ENCODE assay signal across 12 cellular contexts in genomic region chr19:16363133-16363851, GRCh38. TPM values are rescaled to one million over a fixed set of nuclear protein-coding genes. Genes with fewer than 3 reads are reported as not detected.
DNase-seq lines count a peak whose midpoint lies in the region; ATAC-seq and TF ChIP-seq lines count a peak whose summit lies in the region.
"Had no signal": no experiment of that assay in that cellular context is flagged by ENCODE, and none has a peak within 500 bp of the region (broad histone marks: within the 10 kb centered on the region; RNA-seq: fewer than 3 reads in every experiment).

No MANE protein-coding gene starts in this region.

- no peak for TF ChIP-seq POLR2A in esophagus squamous epithelium (IDR thresholded peaks at IDR 0.05)
- TF ChIP-seq POLR2A in prostate gland (IDR thresholded peaks at IDR 0.05), result no peak

- H3K36me3 ChIP-seq in esophagus squamous epithelium (peaks cover 0 to 9% (median 0%) of the 10 kb centered on the region in 3 donors), prostate gland (no peaks in the 10 kb centered on the region)

- ATAC-seq in GM18861 (IDR thresholded peaks at IDR 0.05; ENCODE audit: unreplicated experiment) (no peak), sciatic nerve (no peak)

- peak; percentile 47 for DNase-seq in NCI-H2171 treated with DMSO at 0.1 percent for 48 hours (lab: John Stamatoyannopoulos, UW)
- DNase-seq in NCI-H2171 (lab: John Stamatoyannopoulos, UW), result no peak
- DNase-seq in NCI-H2029 (lab: John Stamatoyannopoulos, UW), result peak; percentile 78
- no peak for DNase-seq in esophagus squamous epithelium (lab: John Stamatoyannopoulos, UW)
- DNase-seq in prostate gland (ENCODE audit: low spot score), result peak; percentile 80
- DNase-seq in NCI-H1436 (lab: John Stamatoyannopoulos, UW), result no peak
- no peak for DNase-seq in sciatic nerve (ENCODE audit: low spot score)
- DNase-seq: 8988T, NCI-H226, SHP77 treated with DMSO at 0.1 percent for 48 hours had no signal

- H3K27me3 ChIP-seq in esophagus squamous epithelium, result peaks cover 0 to 3% (median 0%) of the 10 kb centered on the region in 4 donors
- H3K27me3 ChIP-seq in prostate gland (replicated peaks; ENCODE audit: insufficient read depth), result no peaks in the 10 kb centered on the region

- no peak overlapping the region for H3K4me3 ChIP-seq in esophagus squamous epithelium
- H3K4me3 ChIP-seq in prostate gland, result no peak overlapping the region
- H3K4me3 ChIP-seq: skin epidermis had no signal

- TF ChIP-seq CTCF in esophagus squamous epithelium (IDR thresholded peaks at IDR 0.05) (no peak), prostate gland (IDR thresholded peaks at IDR 0.05) (no peak)

- intact Hi-C loops in esophagus squamous epithelium (cut with DNase I) (no loop called here), prostate gland (cut with DNase I) (no loop called here), sciatic nerve (cut with DNase I) (no loop called here)

- H3K27ac ChIP-seq in esophagus squamous epithelium (peak overlapping the region; percentile 22 to 40 (median 28)), prostate gland (peak overlapping the region; percentile 52 to 71)

- WGBS in esophagus squamous epithelium, 2 donors, result 45 to 76% methylated on average over 9 to 12 of the region's 20 CpGs
- WGBS in prostate gland, result 55% methylated on average over 20 of the region's 20 CpGs

- H3K4me1 ChIP-seq in esophagus squamous epithelium (peaks cover 6 to 64% (median 18%) of the 10 kb centered on the region in 3 donors), prostate gland (replicated peaks) (peaks cover 5% of the 10 kb centered on the region)

- H3K9me3 ChIP-seq in esophagus squamous epithelium (no peaks in the 10 kb centered on the region), prostate gland (no peaks in the 10 kb centered on the region)

RNA-seq across cellular contexts. Expression of gene KLF2, which starts 38.7 kb away (rescaled TPM):
- total RNA-seq in esophagus squamous epithelium (10 to 100 TPM in 1 of 4 donors, 1 to 10 TPM in 3; 4.2 to 11.4 (median 8.0) TPM), prostate gland (10 to 100 TPM; 19.8 to 24.4 TPM), sciatic nerve (105 TPM)

Comparison
In these comparisons a context has a peak if more than half of its experiments do, and no peak if none do; other contexts are left out.
1. DNase-seq: peak in NCI-H2171 treated with DMSO at 0.1 percent for 48 hours (single experiment), NCI-H2029 (single experiment) and prostate gland (single experiment); none in NCI-H2171 (single experiment), esophagus squamous epithelium (single experiment), NCI-H1436 (single experiment) and sciatic nerve (single experiment).